In the genomic region with DNA sequence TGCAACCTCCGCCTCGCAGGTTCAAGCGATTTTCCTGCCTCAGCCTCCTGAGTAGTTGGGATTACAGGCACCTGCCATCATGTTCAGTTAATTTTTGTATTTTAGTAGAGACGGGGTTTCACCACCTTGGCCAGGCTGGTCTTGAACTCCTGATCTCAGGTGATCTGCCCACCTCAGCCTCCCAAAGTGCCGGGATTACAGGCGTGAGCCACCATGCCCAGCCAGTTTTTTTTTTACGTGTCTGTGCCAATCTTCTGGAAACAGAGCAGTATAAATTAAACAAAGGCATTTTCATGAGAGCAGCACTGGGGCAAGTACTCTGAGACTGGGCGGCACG, we compare ENCODE assay signal across 6 cellular contexts. TPM values are rescaled to one million over a fixed set of nuclear protein-coding genes. Genes with fewer than 3 reads are reported as not detected.
DNase-seq lines count a peak whose midpoint lies in the region; ATAC-seq and TF ChIP-seq lines count a peak whose summit lies in the region.
"Not testable (repeated sequence)": the region's sequence is repeated elsewhere in the genome, so short reads cannot be mapped to it uniquely, and the experiment has no call there.

No MANE protein-coding gene starts in this region.

- not testable (repeated sequence) for H3K36me3 ChIP-seq in CD4-positive, alpha-beta memory T cell (ENCODE audit: insufficient read depth, low read length); colonic mucosa; mesenchymal stem cell (ENCODE audit: control insufficient read depth in 1 of 2, insufficient read depth in 2 of 2, low read depth in 1 of 2, low read length in 2 of 2)

- H3K9me3 Mint-ChIP-seq in CD4-positive, alpha-beta memory T cell; activated T-helper 17 cell treated with anti-CD3 and anti-CD28 coated beads, Interleukin-2, amount 50 U/mL, for 72 hours; stimulated activated effector memory CD8-positive, alpha-beta T cell treated with anti-CD3 and anti-CD28 coated beads, Interleukin-12 subunit alpha, Interleukin-12 subunit beta, amount 100 ng/mL, for 72 hours: not testable (repeated sequence)

- POLR2A ChIA-PET in CD4-positive, alpha-beta memory T cell (lab: Charles Lee; ENCODE audit: partially characterized antibody), result interaction anchor here (0.8 to 4.0 kb wide), 8 partner anchors 17 to 204 kb away, joined by 3 to 21 read pairs (median 6); a partner anchor contains a TSS
- POLR2A ChIA-PET in RWPE1 (lab: Yijun Ruan, JAX; ENCODE audit: low non-redundant PET), result interaction anchor here (0.7 kb wide), 1 partner anchor 29 kb away, joined by 5 read pairs; no protein-coding TSS in a partner anchor

- peak overlapping the region in 7 of 8 donors; percentile 77 to 89 (median 85) for H3K4me3 Mint-ChIP-seq in CD4-positive, alpha-beta memory T cell
- peak overlapping the region; percentile 80 for H3K4me3 Mint-ChIP-seq in activated T-helper 17 cell treated with anti-CD3 and anti-CD28 coated beads, Interleukin-2, amount 50 U/mL, for 72 hours
- H3K4me3 Mint-ChIP-seq in stimulated activated effector memory CD8-positive, alpha-beta T cell treated with anti-CD3 and anti-CD28 coated beads, Interleukin-12 subunit alpha, Interleukin-12 subunit beta, amount 100 ng/mL, for 72 hours, result peak overlapping the region; percentile 80

- not testable (repeated sequence) for H2AFZ ChIP-seq in mesenchymal stem cell (ENCODE audit: low read depth, low read length)

- not testable (repeated sequence) for DNase-seq in CD4-positive, alpha-beta memory T cell; RWPE1 (ENCODE audit: low spot score); colonic mucosa; mesenchymal stem cell; stimulated activated effector memory CD8-positive, alpha-beta T cell treated with anti-CD3 and anti-CD28 coated beads, Interleukin-12 subunit alpha, Interleukin-12 subunit beta, amount 100 ng/mL, for 72 hours (ENCODE audit: low spot score in 2 of 2)

- not testable (repeated sequence) for H3K4me2 ChIP-seq in mesenchymal stem cell (ENCODE audit: low read length, poor library complexity, severe bottlenecking)

- H3K14ac ChIP-seq in mesenchymal stem cell (ENCODE audit: low read length in 2 of 2), result not testable (repeated sequence)

- not testable (repeated sequence) for ATAC-seq in activated T-helper 17 cell treated with anti-CD3 and anti-CD28 coated beads, Interleukin-2, amount 50 U/mL, for 72 hours (replicated peaks); stimulated activated effector memory CD8-positive, alpha-beta T cell treated with anti-CD3 and anti-CD28 coated beads, Interleukin-12 subunit alpha, Interleukin-12 subunit beta, amount 100 ng/mL, for 72 hours

- peaks cover 13 to 31% (median 26%) of the 10 kb centered on the region in 4 donors for H3K4me1 Mint-ChIP-seq in CD4-positive, alpha-beta memory T cell
- H3K4me1 Mint-ChIP-seq in activated T-helper 17 cell treated with anti-CD3 and anti-CD28 coated beads, Interleukin-2, amount 50 U/mL, for 72 hours, result peaks cover 12% of the 10 kb centered on the region
- peaks cover 49% of the 10 kb centered on the region for H3K4me1 Mint-ChIP-seq in stimulated activated effector memory CD8-positive, alpha-beta T cell treated with anti-CD3 and anti-CD28 coated beads, Interleukin-12 subunit alpha, Interleukin-12 subunit beta, amount 100 ng/mL, for 72 hours

- H4K8ac ChIP-seq in mesenchymal stem cell (ENCODE audit: low read length), result peak overlapping the region; percentile 92

- intact Hi-C loops in CD4-positive, alpha-beta memory T cell (cut with micrococcal nuclease), result loop anchor here (1.0 kb wide), 2 partner anchors 19 to 61 kb away; a partner anchor contains a TSS
- intact Hi-C loops in colonic mucosa (cut with DNase I), result loop anchor here (10.0 kb wide), 1 partner anchor 52 kb away; no protein-coding TSS in a partner anchor

- H3K36me3 Mint-ChIP-seq in CD4-positive, alpha-beta memory T cell; activated T-helper 17 cell treated with anti-CD3 and anti-CD28 coated beads, Interleukin-2, amount 50 U/mL, for 72 hours (ENCODE audit: low read depth): not testable (repeated sequence)
- peaks cover 27% of the 10 kb centered on the region for H3K36me3 Mint-ChIP-seq in stimulated activated effector memory CD8-positive, alpha-beta T cell treated with anti-CD3 and anti-CD28 coated beads, Interleukin-12 subunit alpha, Interleukin-12 subunit beta, amount 100 ng/mL, for 72 hours

- peaks cover 46% of the 10 kb centered on the region for H3K4me1 ChIP-seq in CD4-positive, alpha-beta memory T cell (ENCODE audit: insufficient read depth, low read length)
- H3K4me1 ChIP-seq in colonic mucosa, result not testable (repeated sequence)
- peaks cover 35% of the 10 kb centered on the region for H3K4me1 ChIP-seq in mesenchymal stem cell (ENCODE audit: control insufficient read depth, insufficient read depth, low read depth, low read length)

- peak overlapping the region; percentile 87 for H3K27ac ChIP-seq in CD4-positive, alpha-beta memory T cell (ENCODE audit: low read depth, low read length)
- peak overlapping the region; percentile 85 for H3K27ac ChIP-seq in RWPE1
- peak overlapping the region; percentile 75 for H3K27ac ChIP-seq in colonic mucosa
- not testable (repeated sequence) for H3K27ac ChIP-seq in mesenchymal stem cell (ENCODE audit: low read length, poor library complexity, severe bottlenecking)

- not testable (repeated sequence) for H3K27me3 Mint-ChIP-seq in CD4-positive, alpha-beta memory T cell; activated T-helper 17 cell treated with anti-CD3 and anti-CD28 coated beads, Interleukin-2, amount 50 U/mL, for 72 hours

- 92% methylated on average over 9 of the region's 9 CpGs for WGBS in mesenchymal stem cell

- H2BK5ac ChIP-seq in mesenchymal stem cell (ENCODE audit: low read depth, low read length, poor library complexity, severe bottlenecking), result not testable (repeated sequence)

- TF ChIP-seq CTCF in RWPE1 (conservative IDR thresholded peaks at IDR 0.05; ENCODE audit: low read depth); colonic mucosa (IDR thresholded peaks at IDR 0.05): not testable (repeated sequence)

- H2BK12ac ChIP-seq in mesenchymal stem cell (ENCODE audit: low read length in 2 of 2), result peak overlapping the region; percentile 72 to 83

- CTCF ChIA-PET in CD4-positive, alpha-beta memory T cell (lab: Charles Lee; ENCODE audit: partially characterized antibody), result interaction anchor here (1.1 to 3.2 kb wide), 3 partner anchors 19 to 147 kb away, joined by 5 to 21 read pairs (median 6); a partner anchor contains a TSS
- CTCF ChIA-PET in RWPE1 (lab: Yijun Ruan, JAX), result interaction anchor here (0.6 to 1.7 kb wide), 3 partner anchors 36 to 153 kb away, joined by 3 to 7 read pairs (median 4); no protein-coding TSS in a partner anchor

- peak overlapping the region; percentile 64 for H4K91ac ChIP-seq in mesenchymal stem cell (ENCODE audit: low read length)

- H3K23ac ChIP-seq in mesenchymal stem cell (ENCODE audit: low read length in 2 of 2), result not testable (repeated sequence)

- not testable (repeated sequence) for H3K9ac ChIP-seq in colonic mucosa (ENCODE audit: low read depth in 2 of 2, low read length in 2 of 2)
- peak overlapping the region; percentile 79 for H3K9ac ChIP-seq in mesenchymal stem cell (ENCODE audit: low read length)

- H3K4me3 ChIP-seq in CD4-positive, alpha-beta memory T cell (ENCODE audit: low read length in 2 of 2); colonic mucosa: not testable (repeated sequence)
- H3K4me3 ChIP-seq in mesenchymal stem cell (ENCODE audit: insufficient read depth in 1 of 2, low read depth in 1 of 2, low read length in 2 of 2), result peak overlapping the region in 1 of 2 experiments; percentile 74

- not testable (repeated sequence) for H3K4ac ChIP-seq in mesenchymal stem cell (ENCODE audit: low read depth in 1 of 2, low read length in 2 of 2)

- H3K79me1 ChIP-seq in mesenchymal stem cell (replicated peaks; ENCODE audit: low read length, poor library complexity, severe bottlenecking), result not testable (repeated sequence)

- peak overlapping the region; percentile 50 for H2AK5ac ChIP-seq in mesenchymal stem cell (ENCODE audit: low read length, severe bottlenecking)

- H2BK15ac ChIP-seq in mesenchymal stem cell (ENCODE audit: low read depth, poor library complexity, severe bottlenecking), result not testable (repeated sequence)

- peak overlapping the region in 1 of 2 experiments; percentile 60 for H3K18ac ChIP-seq in mesenchymal stem cell (ENCODE audit: low read depth in 1 of 2, low read length in 2 of 2)

- not testable (repeated sequence) for H2BK120ac ChIP-seq in mesenchymal stem cell (ENCODE audit: low read depth, low read length)

- peak overlapping the region; percentile 92 to 99 (median 94) for H3K27ac Mint-ChIP-seq in CD4-positive, alpha-beta memory T cell
- peak overlapping the region; percentile 90 for H3K27ac Mint-ChIP-seq in activated T-helper 17 cell treated with anti-CD3 and anti-CD28 coated beads, Interleukin-2, amount 50 U/mL, for 72 hours
- H3K27ac Mint-ChIP-seq in stimulated activated effector memory CD8-positive, alpha-beta T cell treated with anti-CD3 and anti-CD28 coated beads, Interleukin-12 subunit alpha, Interleukin-12 subunit beta, amount 100 ng/mL, for 72 hours, result peak overlapping the region; percentile 87

- not testable (repeated sequence) for H3K27me3 ChIP-seq in CD4-positive, alpha-beta memory T cell (ENCODE audit: insufficient read depth, low read length); colonic mucosa; mesenchymal stem cell (ENCODE audit: control insufficient read depth in 1 of 2, insufficient read depth in 1 of 2, low read length in 2 of 2)

- not testable (repeated sequence) for H3K9me3 ChIP-seq in CD4-positive, alpha-beta memory T cell (ENCODE audit: control insufficient read depth in 1 of 2, low read length in 2 of 2); colonic mucosa; mesenchymal stem cell (ENCODE audit: control insufficient read depth, low read length)

RNA-seq across cellular contexts. Expression of a gene that starts 3.4 kb away (rescaled TPM):
- total RNA-seq in CD4-positive, alpha-beta memory T cell, result 10 to 100 TPM; 40.2 to 43.2 TPM
- polyA plus RNA-seq in CD4-positive, alpha-beta memory T cell, result 10 to 100 TPM; 11.1 to 25.2 TPM
- 10 to 100 TPM; 54.4 to 56.8 TPM for total RNA-seq in activated T-helper 17 cell treated with anti-CD3 and anti-CD28 coated beads, Interleukin-2, amount 50 U/mL, for 72 hours
- total RNA-seq in colonic mucosa, result 10 to 100 TPM; 22.4 to 50.6 TPM
- 5.3 TPM for polyA plus RNA-seq in mesenchymal stem cell (2013, experiment 1 of 2)
- polyA plus RNA-seq in mesenchymal stem cell (2013, experiment 2 of 2), result 4.8 TPM

RNA-seq across cellular contexts. Expression of a gene that starts 16.8 kb away (rescaled TPM):
- total RNA-seq in CD4-positive, alpha-beta memory T cell, result 100 to 1,000 TPM; 284 to 298 TPM
- polyA plus RNA-seq in CD4-positive, alpha-beta memory T cell, result 100 to 1,000 TPM; 273 to 357 TPM
- total RNA-seq in activated T-helper 17 cell treated with anti-CD3 and anti-CD28 coated beads, Interleukin-2, amount 50 U/mL, for 72 hours, result 100 to 1,000 TPM; 221 to 265 TPM
- total RNA-seq in colonic mucosa, result 100 to 1,000 TPM; 442 to 494 TPM
- 391 TPM for polyA plus RNA-seq in mesenchymal stem cell (2013, experiment 1 of 2)
- 389 TPM for polyA plus RNA-seq in mesenchymal stem cell (2013, experiment 2 of 2)

RNA-seq across cellular contexts. Expression of a gene that starts 30.8 kb away (rescaled TPM):
- total RNA-seq in CD4-positive, alpha-beta memory T cell, result 10 to 100 TPM in 1 of 2 experiments, 1 to 10 TPM in 1; 9.3 to 11.7 TPM
- polyA plus RNA-seq in CD4-positive, alpha-beta memory T cell, result not detected
- total RNA-seq in activated T-helper 17 cell treated with anti-CD3 and anti-CD28 coated beads, Interleukin-2, amount 50 U/mL, for 72 hours, result 10 to 100 TPM; 18.6 to 27.4 TPM
- 10 to 100 TPM; 11.0 to 61.7 TPM for total RNA-seq in colonic mucosa
- 1.6 TPM for polyA plus RNA-seq in mesenchymal stem cell (2013, experiment 1 of 2)
- 2.1 TPM for polyA plus RNA-seq in mesenchymal stem cell (2013, experiment 2 of 2)

RNA-seq across cellular contexts. Expression of a gene that starts 33.7 kb away (rescaled TPM):
- 10 to 100 TPM; 41.3 to 42.6 TPM for total RNA-seq in CD4-positive, alpha-beta memory T cell
- 10 to 100 TPM; 88.4 to 94.0 TPM for polyA plus RNA-seq in CD4-positive, alpha-beta memory T cell
- total RNA-seq in activated T-helper 17 cell treated with anti-CD3 and anti-CD28 coated beads, Interleukin-2, amount 50 U/mL, for 72 hours, result 100 to 1,000 TPM; 138 to 194 TPM
- 100 to 1,000 TPM; 137 to 176 TPM for total RNA-seq in colonic mucosa
- 179 TPM for polyA plus RNA-seq in mesenchymal stem cell (2013, experiment 1 of 2)
- 179 TPM for polyA plus RNA-seq in mesenchymal stem cell (2013, experiment 2 of 2)

RNA-seq across cellular contexts. Expression of a gene that starts 40.6 kb away (rescaled TPM):
- total RNA-seq in CD4-positive, alpha-beta memory T cell, result 1 to 10 TPM; 2.4 to 2.8 TPM
- under 1 TPM in 1 of 2 donors, not detected in 1; 0.05 TPM for polyA plus RNA-seq in CD4-positive, alpha-beta memory T cell
- total RNA-seq in activated T-helper 17 cell treated with anti-CD3 and anti-CD28 coated beads, Interleukin-2, amount 50 U/mL, for 72 hours, result 10 to 100 TPM in 1 of 2 donors, 1 to 10 TPM in 1; 4.3 to 12.9 TPM
- total RNA-seq in colonic mucosa, result 10 to 100 TPM; 11.5 to 17.1 TPM
- polyA plus RNA-seq in mesenchymal stem cell (2013, experiment 1 of 2), result 2.3 TPM
- polyA plus RNA-seq in mesenchymal stem cell (2013, experiment 2 of 2), result 2.4 TPM
